Comparison of ENCODE assay signal across 12 cellular contexts in the genomic region with DNA sequence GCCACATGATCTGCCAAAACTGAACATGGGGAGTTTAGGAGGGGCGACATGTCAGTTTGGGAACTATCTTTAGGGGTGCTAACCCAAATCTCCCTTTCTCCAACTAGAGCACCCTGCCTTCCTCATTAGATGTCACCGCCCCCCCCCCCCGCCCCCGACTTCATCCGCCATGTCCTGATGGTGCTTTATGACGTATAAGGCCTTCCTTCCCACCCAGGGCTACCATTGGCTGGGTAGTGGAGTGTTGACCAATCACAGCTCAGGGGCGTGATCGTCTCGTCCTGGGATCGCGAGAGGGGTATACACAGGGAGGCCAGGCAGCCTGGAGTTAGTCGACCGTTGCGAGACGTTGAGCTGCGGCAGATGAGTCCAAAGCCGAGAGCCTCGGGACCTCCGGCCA. TPM values are rescaled to one million over a fixed set of nuclear protein-coding genes. Genes with fewer than 3 reads are reported as not detected.
"Had no signal": no experiment of that assay in that cellular context is flagged by ENCODE, and none has a peak within 500 bp of the region (broad histone marks: within the 10 kb centered on the region; RNA-seq: fewer than 3 reads in every experiment).

TSS of gene VCY1B (plus strand) at position 301 of the 400 bp plus-strand sequence. CDS start at position 364, 63 bp downstream.

RNA-seq across cellular contexts. Expression of gene VCY1B, which starts in this region (rescaled TPM):
- total RNA-seq: OCI-LY7, PC-3, PC-9, Peyer's patch, Right ventricle myocardium inferior, Right ventricle myocardium superior, RPMI7951, SJCRH30, SJSA1, SK-MEL-5, T-cell had no signal
- polyA plus RNA-seq: SK-N-SH had no signal
